In the genomic region with DNA sequence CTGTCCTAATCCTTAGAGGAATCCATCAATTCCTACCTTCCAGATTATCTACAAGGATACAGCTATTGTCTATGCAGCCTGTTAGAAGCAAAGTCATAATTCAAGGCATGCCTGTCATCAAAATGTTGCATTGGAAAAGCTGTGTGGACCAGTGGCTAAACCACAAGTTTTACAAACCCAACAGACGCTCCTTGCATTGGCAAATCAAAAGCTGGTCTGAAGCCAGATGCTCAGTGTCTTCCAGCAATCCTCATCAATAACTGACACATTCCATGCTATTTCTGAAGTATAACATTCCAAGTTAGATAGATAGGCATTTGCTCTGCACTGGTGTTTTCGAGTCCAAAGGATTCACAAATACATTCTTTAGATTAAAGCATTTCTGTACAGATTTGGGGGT, we compare ENCODE assay signal across 18 cellular contexts.
DNase-seq lines count a peak whose midpoint lies in the region; TF ChIP-seq lines count a peak whose summit lies in the region.
"Had no signal": no experiment of that assay in that cellular context is flagged by ENCODE, and none has a peak within 500 bp of the region (broad histone marks: within the 10 kb centered on the region; RNA-seq: fewer than 3 reads in every experiment).

No MANE protein-coding gene starts in this region.

- no peak overlapping the region for H2AFZ ChIP-seq in OCI-LY3 (ENCODE audit: low read depth, low read length)
- no peak overlapping the region for H2AFZ ChIP-seq in osteoblast (ENCODE audit: low read length)
- H2AFZ ChIP-seq: GM23248 had no signal

- peak overlapping the region; percentile 78 for H3K4me2 ChIP-seq in OCI-LY3 (ENCODE audit: low read length)
- H3K4me2 ChIP-seq in osteoblast (ENCODE audit: insufficient read depth, low read length), result no peak overlapping the region

- H3K9ac ChIP-seq in OCI-LY3 (ENCODE audit: low read length), result peak overlapping the region; percentile 61
- H3K9ac ChIP-seq: GM23248 had no signal

- no peak for TF ChIP-seq POLR2A in uterus (IDR thresholded peaks at IDR 0.05)

- intact Hi-C loops in uterus (cut with DNase I; ENCODE audit: low total_unique reads), result no loop called here

- H3K27ac ChIP-seq in OCI-LY3 (ENCODE audit: low read length), result peak overlapping the region; percentile 99
- no peak overlapping the region for H3K27ac ChIP-seq in uterus
- H3K27ac ChIP-seq in osteoblast (ENCODE audit: low read depth, low read length), result no peak overlapping the region
- H3K27ac ChIP-seq: 22Rv1, GM23248, SK-N-MC had no signal

- no peak for TF ChIP-seq CTCF in OCI-LY3 (IDR thresholded peaks at IDR 0.05; ENCODE audit: low read depth, low read length)
- TF ChIP-seq CTCF in fibroblast of the aortic adventitia (IDR thresholded peaks at IDR 0.05; ENCODE audit: insufficient read depth, low read length), result no peak
- no peak for TF ChIP-seq CTCF in uterus (IDR thresholded peaks at IDR 0.05)
- no peak for TF ChIP-seq CTCF in osteoblast (IDR thresholded peaks at IDR 0.05; ENCODE audit: extremely low read depth, low read depth, low read length)

- DNase-seq in DMS 273 (lab: John Stamatoyannopoulos, UW; ENCODE audit: unreplicated experiment), result peak; percentile 38
- DNase-seq in DMS 273 treated with DMSO at 0.1 percent for 48 hours (lab: John Stamatoyannopoulos, UW), result no peak
- DNase-seq in fibroblast of the aortic adventitia (ENCODE audit: low read depth), result peak; percentile 77
- DNase-seq in uterus, result no peak
- DNase-seq in GM19238 (ENCODE audit: insufficient read length, low spot score), result no peak
- no peak for DNase-seq in osteoblast (ENCODE audit: insufficient read length, low spot score, missing footprints)
- no peak for DNase-seq in C1 segment of cervical spinal cord (lab: John Stamatoyannopoulos, UW)
- DNase-seq: CD8-positive, alpha-beta memory T cell; EL; GM23248; IMR-90; NCI-H146; NCI-H345; NCI-H748 treated with DMSO at 0.1 percent for 48 hours; T-cell had no signal

- H4K20me1 ChIP-seq in OCI-LY3 (ENCODE audit: insufficient read depth, low read length) (no peaks in the 10 kb centered on the region), osteoblast (ENCODE audit: insufficient read depth, low read length) (peaks cover 2% of the 10 kb centered on the region)

- H3K36me3 ChIP-seq in OCI-LY3 (replicated peaks; ENCODE audit: low read depth, low read length) (no peaks in the 10 kb centered on the region), uterus (no peaks in the 10 kb centered on the region), osteoblast (ENCODE audit: insufficient read depth, low read length) (no peaks in the 10 kb centered on the region)

- no peaks in the 10 kb centered on the region for H3K9me3 ChIP-seq in OCI-LY3 (ENCODE audit: insufficient read depth, low read length)
- no peaks in the 10 kb centered on the region for H3K9me3 ChIP-seq in uterus
- H3K9me3 ChIP-seq in osteoblast (ENCODE audit: low read depth, low read length), result no peaks in the 10 kb centered on the region

- H3K27me3 ChIP-seq in OCI-LY3 (ENCODE audit: low read depth, low read length) (no peaks in the 10 kb centered on the region), uterus (no peaks in the 10 kb centered on the region), osteoblast (ENCODE audit: insufficient read depth, low read length) (no peaks in the 10 kb centered on the region)

- H3K79me2 ChIP-seq in OCI-LY3 (ENCODE audit: low read length) (peaks cover 23% of the 10 kb centered on the region), osteoblast (ENCODE audit: insufficient read depth, low read length) (peaks cover 27% of the 10 kb centered on the region)

- H3K4me1 ChIP-seq in OCI-LY3 (ENCODE audit: low read length), result peaks cover 68% of the 10 kb centered on the region
- no peaks in the 10 kb centered on the region for H3K4me1 ChIP-seq in uterus
- peaks cover 4% of the 10 kb centered on the region for H3K4me1 ChIP-seq in osteoblast (ENCODE audit: insufficient read depth, low read length)

- no peak overlapping the region for H3K4me3 ChIP-seq in OCI-LY3 (ENCODE audit: low read length)
- no peak overlapping the region for H3K4me3 ChIP-seq in fibroblast of the aortic adventitia (ENCODE audit: low read depth, low read length)
- H3K4me3 ChIP-seq in uterus, result no peak overlapping the region
- no peak overlapping the region for H3K4me3 ChIP-seq in osteoblast (ENCODE audit: insufficient read depth, low read length)
- H3K4me3 ChIP-seq: GM23248, SK-N-MC had no signal

Comparison
In these comparisons a context has a peak if more than half of its experiments do, and no peak if none do; other contexts are left out.
1. DNase-seq: peak in DMS 273 (single experiment) and fibroblast of the aortic adventitia (single experiment); none in DMS 273 treated with DMSO at 0.1 percent for 48 hours (single experiment), uterus (0 of 2), GM19238 (single experiment), osteoblast (single experiment) and C1 segment of cervical spinal cord (0 of 14).